8 cellular contexts compared by ENCODE assay signal in the genomic region with DNA sequence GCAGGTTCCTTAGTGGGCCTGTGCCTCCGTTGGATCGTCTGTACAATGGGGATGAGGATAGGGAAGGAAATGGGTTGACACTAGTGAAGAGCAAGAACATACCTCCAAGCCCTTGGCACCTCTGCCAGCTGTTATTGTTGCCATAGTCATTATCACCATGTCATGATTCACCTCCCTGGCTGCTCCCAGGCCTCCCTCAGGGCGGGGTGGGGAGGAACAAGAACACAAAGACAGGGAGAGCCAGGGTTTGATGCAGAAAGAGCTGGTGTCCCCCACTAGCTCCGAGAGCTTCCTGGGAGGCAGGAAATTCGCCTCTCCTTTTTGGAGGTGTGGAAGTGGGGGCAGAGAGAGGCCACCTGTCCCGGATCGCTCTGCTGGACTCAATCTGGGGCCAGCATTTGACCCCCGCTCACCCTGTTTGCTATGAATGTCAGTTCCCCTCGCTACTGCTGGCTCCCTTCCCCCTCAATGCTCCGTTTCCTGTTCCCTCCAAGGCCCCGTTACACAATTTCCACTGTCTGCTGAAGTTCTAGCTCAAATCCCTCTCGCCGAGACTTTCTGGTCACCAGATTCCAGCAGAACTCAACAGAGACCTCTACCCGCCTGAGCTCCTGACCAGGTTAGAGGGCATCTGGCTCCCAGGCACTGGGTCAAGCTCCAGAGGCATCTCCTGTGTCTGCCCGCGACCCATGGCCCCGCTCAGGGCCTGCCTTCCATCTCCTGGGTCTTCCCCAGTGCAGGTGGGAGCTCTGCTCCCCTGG. TPM values are rescaled to one million over a fixed set of nuclear protein-coding genes. Genes with fewer than 3 reads are reported as not detected.
DNase-seq lines count a peak whose midpoint lies in the region; ATAC-seq and TF ChIP-seq lines count a peak whose summit lies in the region.

No MANE protein-coding gene starts in this region.

- 41% methylated on average over 17 of the region's 17 CpGs for WGBS in esophagus muscularis mucosa

- H3K4me3 ChIP-seq in esophagus muscularis mucosa = peak overlapping the region; percentile 1 to 42 (median 18)

- peak overlapping the region; percentile 82 to 93 (median 84) for H3K27ac ChIP-seq in esophagus muscularis mucosa (replicated peaks in 1 of 4)

- in situ Hi-C loops in Caki2 (cut with HindIII; ENCODE audit: low pct_unique_long_range_greater_than_20kb, low sequenced_read_pairs) = no loop called here

- H3K9me3 ChIP-seq in esophagus muscularis mucosa = no peaks in the 10 kb centered on the region

- no peak for TF ChIP-seq EP300 in esophagus muscularis mucosa (IDR thresholded peaks at IDR 0.05)

- H3K4me1 ChIP-seq in esophagus muscularis mucosa = peaks cover 54 to 99% (median 97%) of the 10 kb centered on the region in 4 donors

- no peaks in the 10 kb centered on the region for H3K27me3 ChIP-seq in esophagus muscularis mucosa

- TF ChIP-seq POLR2A in esophagus muscularis mucosa (IDR thresholded peaks at IDR 0.05; ENCODE audit: low read depth) = no peak

- peak; percentile 64 for DNase-seq in Caki2 (ENCODE audit: low read depth)
- DNase-seq in SIG-M5 (lab: John Stamatoyannopoulos, UW) = peak; percentile 51
- peak; percentile 94 for DNase-seq in esophagus muscularis mucosa (ENCODE audit: extremely low spot score)
- DNase-seq in omental fat pad (ENCODE audit: low spot score) = no peak
- DNase-seq in SHP77 treated with DMSO at 0.1 percent for 48 hours (lab: John Stamatoyannopoulos, UW) = no peak
- DNase-seq in NCI-H2029 (lab: John Stamatoyannopoulos, UW) = no peak
- no peak for DNase-seq in OCI-M1 (lab: John Stamatoyannopoulos, UW)

- ATAC-seq in omental fat pad (ENCODE audit: low FRiP score) (peak; percentile 60), HG03378 (IDR thresholded peaks at IDR 0.05; ENCODE audit: unreplicated experiment) (no peak)

- peaks cover 0 to 11% (median 2%) of the 10 kb centered on the region in 4 donors for H3K36me3 ChIP-seq in esophagus muscularis mucosa

- intact Hi-C loops in esophagus muscularis mucosa (cut with DNase I) = loop anchor here (5.0 kb wide), 1 partner anchor 49 kb away; no protein-coding TSS in a partner anchor

- TF ChIP-seq CTCF in esophagus muscularis mucosa (IDR thresholded peaks at IDR 0.05) (no peak), omental fat pad (IDR thresholded peaks at IDR 0.05) (no peak)

RNA-seq across cellular contexts. Expression of a gene that starts 9.1 kb away (rescaled TPM):
- total RNA-seq in Caki2 (2014; rRNA removed; shearing (Covaris generic); ENCODE audit: low replicate concordance) = 70.1 and 77.2 TPM in 2 replicates
- 100 to 1,000 TPM; 177 to 315 (median 229) TPM for total RNA-seq in esophagus muscularis mucosa
- total RNA-seq in omental fat pad = 100 to 1,000 TPM; 139 to 161 (median 150) TPM

RNA-seq across cellular contexts. Expression of a gene that starts 13.1 kb away (rescaled TPM):
- total RNA-seq in Caki2 (2014; rRNA removed; shearing (Covaris generic); ENCODE audit: low replicate concordance) = 0.35 TPM in 1 of 2 replicates, not detected in the other
- total RNA-seq in esophagus muscularis mucosa (1 to 10 TPM in 3 of 4 donors, under 1 TPM in 1; 0.78 to 6.6 (median 2.3) TPM), omental fat pad (10 to 100 TPM in 1 of 4 donors, 1 to 10 TPM in 3; 2.7 to 11.8 (median 5.5) TPM)

Comparison
In these comparisons a context has a peak if more than half of its experiments do, and no peak if none do; other contexts are left out.
1. DNase-seq: peak in Caki2 (single experiment), SIG-M5 (single experiment) and esophagus muscularis mucosa (single experiment); none in omental fat pad (single experiment), SHP77 treated with DMSO at 0.1 percent for 48 hours (single experiment), NCI-H2029 (single experiment) and OCI-M1 (single experiment).